Comparison of ENCODE assay signal across 8 cellular contexts in the genomic region with DNA sequence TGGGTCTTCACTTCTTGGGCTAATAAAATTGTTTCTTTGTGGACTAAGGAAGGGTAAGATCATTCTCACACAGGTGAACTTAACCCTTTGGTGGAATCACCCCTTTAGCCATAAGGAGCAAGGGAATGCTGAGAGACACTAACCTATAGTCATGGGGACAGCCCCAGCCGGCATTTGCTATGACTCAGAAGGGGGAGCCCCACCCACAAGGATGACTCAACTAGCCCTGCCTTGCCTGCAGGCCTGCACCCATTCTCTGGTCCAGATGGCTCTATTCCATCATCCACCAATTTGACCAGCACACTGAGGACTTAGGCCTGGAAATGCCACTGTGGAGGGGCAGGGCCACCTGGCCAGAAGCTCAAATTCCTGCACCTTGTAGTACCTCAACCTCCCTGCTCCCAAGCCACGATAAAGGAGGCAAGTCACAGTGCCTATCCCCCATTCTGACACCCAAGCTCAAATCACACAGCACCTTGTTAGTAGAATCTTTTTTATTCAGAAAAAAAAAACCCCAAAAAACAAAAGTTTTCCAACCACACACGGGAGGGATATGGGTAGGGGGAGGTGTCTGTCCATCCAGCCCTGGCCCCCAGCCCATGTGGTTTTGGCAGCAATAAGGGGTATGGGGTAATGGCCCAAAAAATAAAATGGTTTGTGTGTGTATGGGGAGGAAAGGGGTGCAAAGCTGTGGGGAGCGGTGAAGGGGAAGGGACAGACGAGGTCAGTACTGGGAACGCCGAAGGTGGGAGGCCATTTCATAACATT. TPM values are rescaled to one million over a fixed set of nuclear protein-coding genes. Genes with fewer than 3 reads are reported as not detected.
DNase-seq lines count a peak whose midpoint lies in the region; ATAC-seq, FAIRE-seq and TF ChIP-seq lines count a peak whose summit lies in the region.

No MANE protein-coding gene starts in this region.

- DNase-seq in IMR-90, result peak; percentile 93
- peak; percentile 59 for DNase-seq in activated CD4-positive, CD25-positive, alpha-beta regulatory T cell treated with anti-CD3 and anti-CD28 coated beads, Interleukin-2, amount 50 U/mL, for 16 hours (ENCODE audit: low read depth, low spot score)
- no peak for DNase-seq in chondrocyte (ENCODE audit: low spot score)
- DNase-seq in lung microvascular endothelial cell (ENCODE audit: low read depth in 2 of 2), result peak; percentile 66 to 90
- peak; percentile 51 for DNase-seq in stimulated activated CD8-positive, alpha-beta memory T cell treated with anti-CD3 and anti-CD28 coated beads, Interleukin-15, amount 100 ng/mL, for 24 hours (ENCODE audit: low read depth)
- no peak for DNase-seq in HuH-7.5 (ENCODE audit: low spot score)

- BruUV-seq in IMR-90 (replicated peaks; lab: Mats Ljungman, UMichigan), result no TSS peak

- H2AK9ac ChIP-seq in IMR-90 (replicated peaks; ENCODE audit: low read depth, low read length, poor library complexity), result peak overlapping the region; percentile 46

- ATAC-seq in IMR-90 (ENCODE audit: low read depth), result peak; percentile 10
- no peak for ATAC-seq in HG02870 (IDR thresholded peaks at IDR 0.05; ENCODE audit: unreplicated experiment)

- peaks cover 66% of the 10 kb centered on the region for H4K20me1 ChIP-seq in IMR-90 (ENCODE audit: insufficient read depth, low read length)

- H3K4me3 ChIP-seq in IMR-90 (ENCODE audit: insufficient read depth, low read depth, low read length), result no peak overlapping the region

- no peak overlapping the region for H2BK15ac ChIP-seq in IMR-90 (ENCODE audit: low read depth, low read length)

- no peaks in the 10 kb centered on the region for H3K27me3 ChIP-seq in IMR-90 (ENCODE audit: control insufficient read depth, insufficient read depth, low read length)

- peak; percentile 34 for TF ChIP-seq POLR2A in IMR-90 (IDR thresholded peaks at IDR 0.05; ENCODE audit: low read depth, low read length)

- peaks cover 16% of the 10 kb centered on the region for H3K4me1 ChIP-seq in IMR-90 (ENCODE audit: control insufficient read depth, insufficient read depth, low read length)

- H2AFZ ChIP-seq in IMR-90 (replicated peaks; ENCODE audit: low read length, poor library complexity), result no peak overlapping the region

- no peak overlapping the region; a peak in 1 of 4 replicates for H4K8ac ChIP-seq in IMR-90 (ENCODE audit: low read depth in 2 of 2, low read length in 2 of 2)

- peak; percentile 89 for FAIRE-seq in G401.6 (lab: Jason Lieb, UNC)

- H3K23ac ChIP-seq in IMR-90 (ENCODE audit: low read depth, low read length), result peak overlapping the region; percentile 65

- H3K4me1 Mint-ChIP-seq in chondrocyte (ENCODE audit: low read depth), result peaks cover 65% of the 10 kb centered on the region

- H3K9me3 ChIP-seq in IMR-90 (ENCODE audit: control insufficient read depth, insufficient read depth, low read length), result no peaks in the 10 kb centered on the region

- peak overlapping the region; percentile 98 for H2BK5ac ChIP-seq in IMR-90 (ENCODE audit: low read depth, low read length, poor library complexity, severe bottlenecking)

- peak overlapping the region; percentile 78 for H3K4me2 ChIP-seq in IMR-90 (ENCODE audit: low read depth, low read length)

- in situ Hi-C loops in IMR-90 (cut with MboI; ENCODE audit: low sequenced_read_pairs), result no loop called here

- H3K36me3 ChIP-seq in IMR-90 (ENCODE audit: control insufficient read depth, insufficient read depth, low read length), result peaks cover 41% of the 10 kb centered on the region

- CTCF ChIA-PET in IMR-90 (lab: Yijun Ruan, JAX), result no interaction called here

- H3K27ac ChIP-seq in IMR-90 (ENCODE audit: insufficient read depth, low read length), result peak overlapping the region; percentile 96

- H3K18ac ChIP-seq in IMR-90 (ENCODE audit: low read depth, low read length), result no peak overlapping the region

- peak overlapping the region; percentile 94 for H3K27ac Mint-ChIP-seq in chondrocyte (ENCODE audit: unreplicated experiment)

- 0 out of 2 replicates have a peak, but pooled peaks have one; percentile 8 for TF ChIP-seq RAD21 in IMR-90 (IDR thresholded peaks at IDR 0.05; ENCODE audit: low read length)

- no peak overlapping the region for H2BK20ac ChIP-seq in IMR-90 (ENCODE audit: low read depth, low read length)

- dilution Hi-C loops in IMR-90 (cut with HindIII; ENCODE audit: low sequenced_read_pairs, unreplicated experiment), result no loop called here

- H3K14ac ChIP-seq in IMR-90 (replicated peaks; ENCODE audit: low read depth, low read length), result peak overlapping the region; percentile 95; the same call in 1 of the 2 replicates

- H3K9me3 Mint-ChIP-seq in chondrocyte (ENCODE audit: low read depth), result no peaks in the 10 kb centered on the region

- H3K56ac ChIP-seq in IMR-90 (ENCODE audit: extremely low read depth, insufficient read depth, low read length), result peak overlapping the region; percentile 26; the same call in 1 of the 2 replicates

- no peak overlapping the region for H4K5ac ChIP-seq in IMR-90 (ENCODE audit: low read depth, low read length)

- peak overlapping the region; percentile 74 for H3K4ac ChIP-seq in IMR-90 (ENCODE audit: low read depth, low read length)

- no peaks in the 10 kb centered on the region for H3K27me3 Mint-ChIP-seq in chondrocyte (ENCODE audit: low read depth)

- TF ChIP-seq CTCF in IMR-90 (conservative IDR thresholded peaks at IDR 0.05; ENCODE audit: low read depth, low read length), result no peak
- TF ChIP-seq CTCF in chondrocyte (IDR thresholded peaks at IDR 0.05), result no peak

- POLR2A ChIA-PET in IMR-90 (lab: Charles Lee; ENCODE audit: unreplicated experiment), result interaction anchor here (0.7 to 2.2 kb wide), 3 partner anchors 22 to 52 kb away, joined by 3 to 6 read pairs (median 4); a partner anchor contains a TSS

- H3K9ac ChIP-seq in IMR-90 (ENCODE audit: low read depth, low read length), result peak overlapping the region; percentile 97

- H4K91ac ChIP-seq in IMR-90 (ENCODE audit: insufficient read depth, low read depth, low read length), result no peak overlapping the region

- peaks cover 9% of the 10 kb centered on the region; the same call in 1 of the 2 replicates for H3K9me1 ChIP-seq in IMR-90 (ENCODE audit: insufficient read depth, low read length)

- H3K79me1 ChIP-seq in IMR-90 (ENCODE audit: low read depth in 1 of 2, low read length in 2 of 2), result peaks cover 12 to 47% of the 10 kb centered on the region in 2 experiments; a peak in 3 of 4 replicates

- H2BK120ac ChIP-seq in IMR-90 (ENCODE audit: low read depth, low read length), result no peak overlapping the region

- H3K4me3 Mint-ChIP-seq in chondrocyte (ENCODE audit: unreplicated experiment), result peak overlapping the region; percentile 96

- peak overlapping the region; percentile 94 for H2AK5ac ChIP-seq in IMR-90 (ENCODE audit: low read depth, low read length)

- peaks cover 25% of the 10 kb centered on the region for H3K36me3 Mint-ChIP-seq in chondrocyte (ENCODE audit: low read depth)

- 0 to 100% methylated on average over 1 of the region's 7 CpGs for WGBS in IMR-90 (ENCODE audit: extremely low coverage in 2 of 2, insufficient read length in 1 of 2), 2 experiments

- intact Hi-C loops in IMR-90 (cut with micrococcal nuclease), result no loop called here

TF ChIP-seq in IMR-90, 13 proteins besides CTCF, POLR2A, EP300 and RAD21 (continues in another document):
- TF ChIP-seq BHLHE40 (IDR thresholded peaks at IDR 0.05; ENCODE audit: low read depth, low read length), result peak; percentile 57; the same call in 1 of the 2 replicates
- TF ChIP-seq NFE2L2 (IDR thresholded peaks at IDR 0.05; ENCODE audit: low read depth, low read length), result 0 out of 2 replicates have a peak, but pooled peaks have one; percentile 19
- no peak for TF ChIP-seq MAFK (IDR thresholded peaks at IDR 0.05; ENCODE audit: low read depth, low read length)
- TF ChIP-seq, protein P1, sequence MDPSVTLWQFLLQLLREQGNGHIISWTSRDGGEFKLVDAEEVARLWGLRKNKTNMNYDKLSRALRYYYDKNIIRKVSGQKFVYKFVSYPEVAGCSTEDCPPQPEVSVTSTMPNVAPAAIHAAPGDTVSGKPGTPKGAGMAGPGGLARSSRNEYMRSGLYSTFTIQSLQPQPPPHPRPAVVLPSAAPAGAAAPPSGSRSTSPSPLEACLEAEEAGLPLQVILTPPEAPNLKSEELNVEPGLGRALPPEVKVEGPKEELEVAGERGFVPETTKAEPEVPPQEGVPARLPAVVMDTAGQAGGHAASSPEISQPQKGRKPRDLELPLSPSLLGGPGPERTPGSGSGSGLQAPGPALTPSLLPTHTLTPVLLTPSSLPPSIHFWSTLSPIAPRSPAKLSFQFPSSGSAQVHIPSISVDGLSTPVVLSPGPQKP (IDR thresholded peaks at IDR 0.05; ENCODE audit: borderline replicate concordance, low read depth, low read length), result no peak
- no peak for TF ChIP-seq RFX5 (IDR thresholded peaks at IDR 0.05; ENCODE audit: low read depth, low read length)

RNA-seq across cellular contexts. Expression of a gene that starts 3.0 kb away (rescaled TPM):
- total RNA-seq in IMR-90 (2012; rRNA removed) (348 and 432 TPM in 2 replicates), chondrocyte (512 to 784 TPM (median 766 TPM) in 3 replicates), lung microvascular endothelial cell (280 and 359 TPM in 2 replicates)
- 1,671 and 2,152 TPM in 2 replicates for polyA plus RNA-seq in IMR-90 (2012; rRNA removed)
- 2,723 and 2,770 TPM in 2 replicates for polyA plus RNA-seq in IMR-90 (2012; cell fraction: cytosol; rRNA removed)
- 690 and 857 TPM in 2 replicates for polyA plus RNA-seq in IMR-90 (2012; cell fraction: nucleus; rRNA removed; ENCODE audit: low replicate concordance)

RNA-seq across cellular contexts. Expression of a gene that starts 5.3 kb away (rescaled TPM):
- total RNA-seq in IMR-90 (2012; rRNA removed), result 13.1 and 13.3 TPM in 2 replicates
- polyA plus RNA-seq in IMR-90 (2012; rRNA removed), result 79.5 and 83.6 TPM in 2 replicates
- polyA plus RNA-seq in IMR-90 (2012; cell fraction: cytosol; rRNA removed), result 41.9 and 55.4 TPM in 2 replicates
- 69.1 and 86.3 TPM in 2 replicates for polyA plus RNA-seq in IMR-90 (2012; cell fraction: nucleus; rRNA removed; ENCODE audit: low replicate concordance)
- 69.7 to 95.8 TPM (median 74.5 TPM) in 3 replicates for total RNA-seq in chondrocyte
- total RNA-seq in lung microvascular endothelial cell, result 13.5 and 23.2 TPM in 2 replicates

RNA-seq across cellular contexts. Expression of a gene that starts 5.5 kb away (rescaled TPM):
- 30.8 and 35.0 TPM in 2 replicates for total RNA-seq in IMR-90 (2012; rRNA removed)
- 62.2 and 68.2 TPM in 2 replicates for polyA plus RNA-seq in IMR-90 (2012; rRNA removed)
- polyA plus RNA-seq in IMR-90 (2012; cell fraction: cytosol; rRNA removed), result 58.3 and 80.2 TPM in 2 replicates
- 29.2 and 53.6 TPM in 2 replicates for polyA plus RNA-seq in IMR-90 (2012; cell fraction: nucleus; rRNA removed; ENCODE audit: low replicate concordance)
- 44.0 to 62.4 TPM (median 46.6 TPM) in 3 replicates for total RNA-seq in chondrocyte
- total RNA-seq in lung microvascular endothelial cell, result 38.4 and 57.3 TPM in 2 replicates

RNA-seq across cellular contexts. Expression of a gene that starts 5.6 kb away (rescaled TPM):
- 1.4 TPM in 2 replicates for total RNA-seq in IMR-90 (2012; rRNA removed)
- polyA plus RNA-seq in IMR-90 (2012; rRNA removed), result 4.2 and 5.1 TPM in 2 replicates
- 1.6 and 2.8 TPM in 2 replicates for polyA plus RNA-seq in IMR-90 (2012; cell fraction: cytosol; rRNA removed)
- 52.7 and 54.4 TPM in 2 replicates for polyA plus RNA-seq in IMR-90 (2012; cell fraction: nucleus; rRNA removed; ENCODE audit: low replicate concordance)
- total RNA-seq in chondrocyte, result 7.0 to 9.8 TPM (median 7.4 TPM) in 3 replicates
- total RNA-seq in lung microvascular endothelial cell, result 1.1 and 2.6 TPM in 2 replicates

RNA-seq across cellular contexts. Expression of a gene that starts 13.3 kb away (rescaled TPM):
- total RNA-seq in IMR-90 (2012; rRNA removed), result not detected in 2 replicates
- polyA plus RNA-seq in IMR-90 (2012; rRNA removed), result not detected in 2 replicates
- 0.03 TPM in 1 of 2 replicates, not detected in the other for polyA plus RNA-seq in IMR-90 (2012; cell fraction: cytosol; rRNA removed)
- not detected in 2 replicates for polyA plus RNA-seq in IMR-90 (2012; cell fraction: nucleus; rRNA removed; ENCODE audit: low replicate concordance)
- total RNA-seq in chondrocyte, result not detected in 3 replicates
- not detected in 2 replicates for total RNA-seq in lung microvascular endothelial cell

Comparison
In these comparisons a context has a peak if more than half of its experiments do, and no peak if none do; other contexts are left out.
1. DNase-seq: peak in IMR-90 (single experiment), activated CD4-positive, CD25-positive, alpha-beta regulatory T cell treated with anti-CD3 and anti-CD28 coated beads, Interleukin-2, amount 50 U/mL, for 16 hours (single experiment), lung microvascular endothelial cell (2 of 2) and stimulated activated CD8-positive, alpha-beta memory T cell treated with anti-CD3 and anti-CD28 coated beads, Interleukin-15, amount 100 ng/mL, for 24 hours (single experiment); none in chondrocyte (single experiment) and HuH-7.5 (single experiment).